In the genomic region with DNA sequence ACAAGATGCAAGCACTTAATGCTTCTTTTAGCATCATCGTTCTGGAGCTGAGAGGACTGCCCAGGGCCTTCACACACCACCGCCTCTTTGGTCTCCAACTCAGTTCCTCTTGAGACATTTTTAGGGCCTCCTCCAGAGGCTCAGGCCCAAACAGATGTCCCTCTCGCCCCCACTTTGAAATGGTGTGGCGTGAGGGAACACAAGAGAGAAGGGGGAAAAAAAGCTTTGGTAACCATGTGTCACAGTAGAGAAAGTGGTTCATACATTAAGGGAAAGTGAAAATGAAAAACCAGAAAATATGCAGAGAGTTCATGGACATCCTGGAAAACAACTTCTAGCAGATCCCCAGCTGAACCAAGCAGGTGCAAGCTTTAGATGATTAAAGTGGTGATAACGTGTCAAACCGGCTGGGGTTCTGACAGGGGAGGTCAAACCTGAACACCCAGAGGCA, we compare ENCODE assay signal across 11 cellular contexts.
"Had no signal": no experiment of that assay in that cellular context is flagged by ENCODE, and none has a peak within 500 bp of the region (broad histone marks: within the 10 kb centered on the region; RNA-seq: fewer than 3 reads in every experiment).

No MANE protein-coding gene starts in this region.

- H3K27me3 Mint-ChIP-seq: activated CD4-positive, alpha-beta memory T cell treated with anti-CD3 and anti-CD28 coated beads, Interleukin-2, amount 10 ng/mL, durations not matched to agents 7 days and 5 days had no signal

- H3K4me3 Mint-ChIP-seq: activated CD4-positive, alpha-beta memory T cell treated with anti-CD3 and anti-CD28 coated beads, Interleukin-2, amount 10 ng/mL, durations not matched to agents 7 days and 5 days; nephron progenitor cell; WTC11 had no signal

- DNase-seq: activated CD4-positive, alpha-beta memory T cell treated with anti-CD3 and anti-CD28 coated beads, Interleukin-2, amount 10 ng/mL, durations not matched to agents 7 days and 5 days; activated effector memory CD4-positive, alpha-beta T cell treated with Interleukin-2 at 50 U/mL for 16 hours; central memory CD4-positive, alpha-beta T cell; cortex of kidney; effector memory CD4-positive, alpha-beta T cell; left ventricle myocardium superior; nephron progenitor cell; sigmoid colon had no signal

- H3K4me1 Mint-ChIP-seq: activated CD4-positive, alpha-beta memory T cell treated with anti-CD3 and anti-CD28 coated beads, Interleukin-2, amount 10 ng/mL, durations not matched to agents 7 days and 5 days had no signal

- H3K27ac Mint-ChIP-seq: activated CD4-positive, alpha-beta memory T cell treated with anti-CD3 and anti-CD28 coated beads, Interleukin-2, amount 10 ng/mL, durations not matched to agents 7 days and 5 days; nephron progenitor cell; WTC11 had no signal

- H3K4me3 ChIP-seq: gastroesophageal sphincter, sigmoid colon, tibial nerve had no signal

- H3K36me3 Mint-ChIP-seq: WTC11 had no signal
